24 cellular contexts compared by ENCODE assay signal in the genomic region with DNA sequence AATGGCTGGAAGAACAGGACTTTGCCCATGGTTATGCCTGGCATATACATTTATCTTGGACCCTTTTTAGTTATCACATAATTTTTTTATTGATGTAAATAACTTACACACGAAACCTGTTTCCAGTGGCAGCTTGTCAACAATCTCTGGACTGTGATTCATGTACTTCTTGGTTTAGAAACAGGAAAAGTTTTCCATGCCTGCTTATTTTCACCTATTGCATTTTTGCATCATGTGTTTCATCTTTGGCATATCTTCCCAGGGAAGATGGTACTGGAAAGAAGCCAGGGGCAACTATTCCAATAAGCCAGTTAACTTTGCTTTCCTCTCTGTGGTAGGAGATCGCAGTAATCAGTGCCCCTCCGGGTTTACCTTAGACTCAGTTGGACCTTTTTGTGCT.
"Had no signal": no experiment of that assay in that cellular context is flagged by ENCODE, and none has a peak within 500 bp of the region (broad histone marks: within the 10 kb centered on the region; RNA-seq: fewer than 3 reads in every experiment).

No MANE protein-coding gene starts in this region.

- H3K27me3 ChIP-seq: MG63 had no signal

- H3K27ac Mint-ChIP-seq: IgD-negative memory B cell had no signal

- ATAC-seq: K562, Panc1 had no signal

- H3K4me2 ChIP-seq: KMS-11 had no signal

- H3K4me3 ChIP-seq: K562, MG63 had no signal

- H3K27ac ChIP-seq: HL-60, KMS-11, RWPE1 had no signal

- DNase-seq: Kasumi-1, MG63, NCI-H1092, NCI-H1105 treated with DMSO at 0.1 percent for 48 hours, NCI-H1417 treated with DMSO at 0.1 percent for 48 hours, NCI-H146, NCI-H187, NCI-H2029, NCI-H2081 treated with DMSO at 0.1 percent for 48 hours, NCI-H2171, NCI-H226, NCI-H446, NCI-H510A, NCI-H524 treated with DMSO at 0.1 percent for 48 hours, NCI-H69, NCI-H774, SHP77 had no signal

- H3K9ac ChIP-seq: KMS-11 had no signal

- H3K4me1 Mint-ChIP-seq: IgD-negative memory B cell had no signal

- H3K36me3 ChIP-seq: MG63 had no signal

- FAIRE-seq: HTR-8/SVneo, K562 had no signal

- H3K36me3 Mint-ChIP-seq: IgD-negative memory B cell had no signal

- H3K9me3 ChIP-seq: MG63 had no signal
